Comparison of ENCODE assay signal across 25 cellular contexts in the genomic region with DNA sequence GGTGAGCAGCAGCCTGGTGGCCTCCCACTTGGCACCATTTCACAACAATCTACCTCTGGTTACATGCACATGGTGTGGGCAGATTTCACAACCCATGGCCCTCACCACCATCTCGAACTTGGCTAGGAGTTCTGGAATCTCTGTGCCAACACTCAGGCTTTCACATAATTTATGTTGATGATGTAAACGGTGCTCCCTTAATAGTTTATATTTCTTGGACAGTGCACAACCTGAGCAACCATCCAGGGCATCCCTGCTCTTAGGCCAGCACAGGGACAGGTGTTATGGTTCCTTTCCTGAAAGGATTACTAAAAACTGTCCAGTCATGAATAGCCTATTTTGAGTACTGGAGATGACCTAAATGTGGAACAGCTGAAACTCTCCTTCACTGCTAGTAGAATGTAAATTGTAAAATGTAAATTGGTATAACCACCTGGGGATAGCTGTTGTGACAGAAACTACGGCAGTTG. TPM values are rescaled to one million over a fixed set of nuclear protein-coding genes. Genes with fewer than 3 reads are reported as not detected.
DNase-seq lines count a peak whose midpoint lies in the region; ATAC-seq and TF ChIP-seq lines count a peak whose summit lies in the region.
"Had no signal": no experiment of that assay in that cellular context is flagged by ENCODE, and none has a peak within 500 bp of the region (broad histone marks: within the 10 kb centered on the region; RNA-seq: fewer than 3 reads in every experiment).

No MANE protein-coding gene starts in this region.

- peak; percentile 55 for DNase-seq in GM12865 (ENCODE audit: low read depth)
- peak; percentile 14 for DNase-seq in LHCN-M2 (ENCODE audit: low read depth)
- peak; percentile 49 for DNase-seq in RPMI7951 (ENCODE audit: low read depth)
- peak; percentile 54 for DNase-seq in myocyte (ENCODE audit: low read depth)
- DNase-seq in left ventricle myocardium superior: no peak
- DNase-seq in body of pancreas: no peak
- no peak for DNase-seq in superior temporal gyrus (ENCODE audit: extremely low spot score)
- DNase-seq in RKO (ENCODE audit: low spot score): no peak
- DNase-seq: activated CD4-positive, alpha-beta T cell treated with anti-CD3 and anti-CD28 coated beads for 4 hours; activated CD8-positive, alpha-beta memory T cell treated with anti-CD3 and anti-CD28 coated beads for 24 hours; activated T-cell treated with anti-CD3 and anti-CD28 coated beads, Interleukin-2, amount 50 U/mL, for 4 hours; Calu3; effector CD4-positive, alpha-beta T cell; foreskin keratinocyte; immature natural killer cell; midbrain; natural killer cell; NCI-H2029 treated with DMSO at 0.1 percent for 48 hours; retina; T-helper 2 cell; tibial artery had no signal

- TF ChIP-seq CTCF in GM12865 (IDR thresholded peaks at IDR 0.05; ENCODE audit: insufficient read depth, low read depth, low read length, missing control alignments) (no peak), body of pancreas (IDR thresholded peaks at IDR 0.05) (no peak)

- WGBS in body of pancreas, 2 donors: 63 to 66% methylated on average over 3 of the region's 3 CpGs

- no peaks in the 10 kb centered on the region for H3K4me1 ChIP-seq in body of pancreas
- H3K4me1 ChIP-seq: foreskin keratinocyte had no signal

- no peaks in the 10 kb centered on the region for H3K9me3 ChIP-seq in body of pancreas
- H3K9me3 ChIP-seq: BLaER1 treated with 17β-estradiol and CSF1 and Interleukin-3, amounts not matched to agents 10 nM and 100 nM; tibial artery had no signal

- H3K27ac ChIP-seq in body of pancreas: no peak overlapping the region
- H3K27ac ChIP-seq: BLaER1 treated with 17β-estradiol and CSF1 and Interleukin-3, amounts not matched to agents 10 nM and 100 nM; epithelial cell of prostate; foreskin keratinocyte; hepatocyte; SK-N-MC; tibial artery had no signal

- H3K4me3 ChIP-seq in GM12865 (ENCODE audit: low read depth, low read length): no peak overlapping the region
- H3K4me3 ChIP-seq in body of pancreas: no peak overlapping the region
- H3K4me3 ChIP-seq: BLaER1 treated with 17β-estradiol and CSF1 and Interleukin-3, amounts not matched to agents 10 nM and 100 nM; hepatocyte; SK-N-MC; tibial artery had no signal

- ATAC-seq in left ventricle myocardium superior (no peak), body of pancreas (no peak)
- ATAC-seq: activated T-cell treated with anti-CD3 and anti-CD28 coated beads, Interleukin-2, amount 50 U/mL, for 4 hours; foreskin keratinocyte; natural killer cell had no signal

- no peaks in the 10 kb centered on the region for H3K27me3 ChIP-seq in body of pancreas
- H3K27me3 ChIP-seq: BLaER1 treated with 17β-estradiol and CSF1 and Interleukin-3, amounts not matched to agents 10 nM and 100 nM; foreskin keratinocyte; hepatocyte; tibial artery had no signal

- TF ChIP-seq POLR2A in body of pancreas (IDR thresholded peaks at IDR 0.05): no peak

- H3K36me3 ChIP-seq in body of pancreas (replicated peaks in 1 of 2; ENCODE audit: insufficient read depth in 1 of 2, low read depth in 2 of 2): no peaks in the 10 kb centered on the region

- intact Hi-C loops in left ventricle myocardium superior (cut with micrococcal nuclease) (no loop called here), body of pancreas (cut with DNase I) (no loop called here)

RNA-seq across cellular contexts. Expression of a gene that starts 28.6 kb away (rescaled TPM):
- total RNA-seq in LHCN-M2 (2014; rRNA removed) (4.6 and 7.8 TPM in 2 replicates), myocyte (6.9 and 10.4 TPM in 2 replicates), left ventricle myocardium superior (4.6 TPM), body of pancreas (1 to 10 TPM; 5.2 to 7.9 TPM)
- polyA plus RNA-seq in LHCN-M2 (2012): 4.2 TPM
- total RNA-seq in RPMI7951 (2014; rRNA removed; shearing (Covaris generic)): 7.0 and 10.9 TPM in 2 replicates
- polyA plus RNA-seq in myocyte (2012): 6.4 TPM

RNA-seq across cellular contexts. Expression of a gene that starts 37.4 kb away (rescaled TPM):
- total RNA-seq in LHCN-M2 (2014; rRNA removed) (14.8 and 21.4 TPM in 2 replicates), myocyte (15.3 and 20.8 TPM in 2 replicates), left ventricle myocardium superior (15.4 TPM), body of pancreas (10 to 100 TPM in 1 of 2 donors, 1 to 10 TPM in 1; 8.6 to 25.4 TPM)
- 9.3 TPM for polyA plus RNA-seq in LHCN-M2 (2012)
- total RNA-seq in RPMI7951 (2014; rRNA removed; shearing (Covaris generic)): 5.7 and 8.4 TPM in 2 replicates
- 15.1 TPM for polyA plus RNA-seq in myocyte (2012)

RNA-seq across cellular contexts. Expression of a gene that starts 41.7 kb away (rescaled TPM):
- total RNA-seq in LHCN-M2 (2014; rRNA removed) (62.8 and 66.0 TPM in 2 replicates), myocyte (82.4 and 86.7 TPM in 2 replicates), left ventricle myocardium superior (29.5 TPM), body of pancreas (10 to 100 TPM; 18.7 to 46.8 TPM)
- polyA plus RNA-seq in LHCN-M2 (2012): 28.6 TPM
- 35.8 and 56.9 TPM in 2 replicates for total RNA-seq in RPMI7951 (2014; rRNA removed; shearing (Covaris generic))
- 51.3 TPM for polyA plus RNA-seq in myocyte (2012)

RNA-seq across cellular contexts. Expression of a gene that starts 42.8 kb away (rescaled TPM):
- total RNA-seq in LHCN-M2 (2014; rRNA removed) (238 and 272 TPM in 2 replicates), myocyte (189 and 192 TPM in 2 replicates), left ventricle myocardium superior (181 TPM), body of pancreas (100 to 1,000 TPM; 215 to 237 TPM)
- 257 TPM for polyA plus RNA-seq in LHCN-M2 (2012)
- total RNA-seq in RPMI7951 (2014; rRNA removed; shearing (Covaris generic)): 101 and 174 TPM in 2 replicates
- polyA plus RNA-seq in myocyte (2012): 184 TPM

Comparison
In these comparisons a context has a peak if more than half of its experiments do, and no peak if none do; other contexts are left out.
1. DNase-seq: peak in GM12865 (single experiment), LHCN-M2 (single experiment), RPMI7951 (single experiment) and myocyte (single experiment); none in left ventricle myocardium superior (single experiment), body of pancreas (0 of 4), superior temporal gyrus (single experiment) and RKO (single experiment).